Comparison of ENCODE assay signal across 10 cellular contexts in the genomic region with DNA sequence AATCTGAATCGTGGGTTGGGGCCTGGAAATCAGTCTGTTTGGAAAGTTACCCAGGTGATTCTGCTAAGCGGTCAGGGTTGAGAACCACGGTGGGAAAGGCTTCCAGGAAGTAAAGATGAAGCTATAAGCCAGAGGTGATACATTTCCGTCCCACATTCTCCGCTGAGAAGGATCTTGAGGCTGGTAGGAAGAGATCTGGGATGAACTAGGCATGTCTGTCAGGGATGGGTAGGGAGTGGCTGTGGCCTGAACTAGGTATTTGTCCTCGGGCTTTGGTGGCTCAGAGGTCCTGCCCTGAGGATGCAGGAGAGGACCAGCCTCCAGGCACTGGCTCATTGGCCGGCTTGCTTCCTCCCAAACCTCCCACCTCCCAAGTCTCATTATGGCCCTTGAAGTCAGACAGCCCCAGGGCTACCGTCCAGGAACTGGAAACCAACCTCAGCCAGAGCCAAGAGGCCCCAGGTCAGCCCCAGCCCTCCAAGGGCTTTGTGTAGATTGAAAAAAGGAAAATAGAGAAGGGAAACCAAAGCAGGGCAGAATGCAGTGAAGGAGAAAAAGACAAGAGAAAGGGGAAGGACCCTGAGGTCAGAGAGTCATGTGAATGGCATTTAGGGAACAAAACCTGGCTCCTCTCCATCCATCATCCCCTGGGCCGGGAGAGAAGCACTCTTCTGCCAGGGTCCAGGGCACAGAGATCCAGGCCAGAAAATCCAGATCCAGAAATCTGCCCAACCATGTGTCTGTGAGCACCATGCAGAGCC.
DNase-seq lines count a peak whose midpoint lies in the region; ATAC-seq, FAIRE-seq and TF ChIP-seq lines count a peak whose summit lies in the region.
"Had no signal": no experiment of that assay in that cellular context is flagged by ENCODE, and none has a peak within 500 bp of the region (broad histone marks: within the 10 kb centered on the region; RNA-seq: fewer than 3 reads in every experiment).

No MANE protein-coding gene starts in this region.

- no peak overlapping the region for H3K4me3 Mint-ChIP-seq in CD8-positive, alpha-beta memory T cell
- no peak overlapping the region for H3K4me3 Mint-ChIP-seq in nephron progenitor cell
- no peak overlapping the region for H3K4me3 Mint-ChIP-seq in progenitor cell of endocrine pancreas (ENCODE audit: low read depth)

- peak overlapping the region in 5 of 8 donors; percentile 6 to 66 (median 47) for H3K27ac Mint-ChIP-seq in CD8-positive, alpha-beta memory T cell
- H3K27ac Mint-ChIP-seq in nephron progenitor cell: peak overlapping the region; percentile 97
- H3K27ac Mint-ChIP-seq in progenitor cell of endocrine pancreas: no peak overlapping the region

- H3K4me1 ChIP-seq in CD8-positive, alpha-beta memory T cell (ENCODE audit: insufficient read depth, low read length): no peaks in the 10 kb centered on the region
- peaks cover 25 to 39% of the 10 kb centered on the region in 2 donors for H3K4me1 ChIP-seq in duodenal mucosa (ENCODE audit: control insufficient read depth in 1 of 2, insufficient read depth in 2 of 2, low read length in 2 of 2)

- H3K36me3 Mint-ChIP-seq in CD8-positive, alpha-beta memory T cell: peaks cover 0 to 7% (median 3%) of the 10 kb centered on the region in 3 donors
- peaks cover 7% of the 10 kb centered on the region for H3K36me3 Mint-ChIP-seq in nephron progenitor cell (ENCODE audit: low read depth)
- H3K36me3 Mint-ChIP-seq in progenitor cell of endocrine pancreas (ENCODE audit: insufficient read depth): peaks cover 1% of the 10 kb centered on the region

- no peak overlapping the region for H3K27ac ChIP-seq in CD8-positive, alpha-beta memory T cell (ENCODE audit: low read depth, low read length)
- H3K27ac ChIP-seq in duodenal mucosa (ENCODE audit: low read depth, low read length): peak overlapping the region; percentile 1
- H3K27ac ChIP-seq: VCaP had no signal

- H3K36me3 ChIP-seq in CD8-positive, alpha-beta memory T cell (ENCODE audit: insufficient read depth, low read length): no peaks in the 10 kb centered on the region
- no peaks in the 10 kb centered on the region for H3K36me3 ChIP-seq in MG63
- no peaks in the 10 kb centered on the region for H3K36me3 ChIP-seq in duodenal mucosa (ENCODE audit: control insufficient read depth in 1 of 2, insufficient read depth in 2 of 2, low read length in 2 of 2)

- no peak for TF ChIP-seq CTCF in nephron progenitor cell (IDR thresholded peaks at IDR 0.05)
- TF ChIP-seq CTCF in progenitor cell of endocrine pancreas (IDR thresholded peaks at IDR 0.05; ENCODE audit: unreplicated experiment): no peak

- no peak for DNase-seq in CD8-positive, alpha-beta memory T cell
- peak; percentile 80 for DNase-seq in MG63
- DNase-seq in nephron progenitor cell: no peak
- DNase-seq in activated CD4-positive, CD25-positive, alpha-beta regulatory T cell (lab: John Stamatoyannopoulos, UW): no peak
- no peak for DNase-seq in frontal cortex (ENCODE audit: low spot score in 2 of 2)
- DNase-seq in progenitor cell of endocrine pancreas (ENCODE audit: low spot score, unreplicated experiment): no peak
- DNase-seq: DMS 273 treated with DMSO at 0.1 percent for 48 hours had no signal

- no peak for ATAC-seq in GM21360 (IDR thresholded peaks at IDR 0.05; ENCODE audit: unreplicated experiment)

- no peaks in the 10 kb centered on the region for H3K27me3 ChIP-seq in CD8-positive, alpha-beta memory T cell (ENCODE audit: insufficient read depth, low read length, poor library complexity, severe bottlenecking)
- H3K27me3 ChIP-seq in MG63 (no peaks in the 10 kb centered on the region), duodenal mucosa (ENCODE audit: control insufficient read depth in 1 of 2, insufficient read depth in 2 of 2, low read length in 2 of 2) (no peaks in the 10 kb centered on the region)

- peaks cover 0 to 2% (median 0%) of the 10 kb centered on the region in 3 donors for H3K4me1 Mint-ChIP-seq in CD8-positive, alpha-beta memory T cell
- H3K4me1 Mint-ChIP-seq in nephron progenitor cell (peaks cover 72% of the 10 kb centered on the region), progenitor cell of endocrine pancreas (ENCODE audit: low read depth) (peaks cover 30% of the 10 kb centered on the region)

- H3K9me3 Mint-ChIP-seq in CD8-positive, alpha-beta memory T cell: no peaks in the 10 kb centered on the region
- peaks cover 6% of the 10 kb centered on the region for H3K9me3 Mint-ChIP-seq in nephron progenitor cell
- peaks cover 4% of the 10 kb centered on the region for H3K9me3 Mint-ChIP-seq in progenitor cell of endocrine pancreas (ENCODE audit: low read depth)

- no peak overlapping the region for H3K9ac ChIP-seq in duodenal mucosa (ENCODE audit: low read depth in 1 of 2, low read length in 2 of 2)

- no peak overlapping the region for H3K4me3 ChIP-seq in CD8-positive, alpha-beta memory T cell (ENCODE audit: low read length)
- H3K4me3 ChIP-seq in MG63: no peak overlapping the region
- no peak overlapping the region for H3K4me3 ChIP-seq in duodenal mucosa (ENCODE audit: low read depth in 1 of 2, low read length in 2 of 2)

- FAIRE-seq in frontal cortex (lab: Jason Lieb, UNC): no peak

- POLR2A ChIA-PET in CD8-positive, alpha-beta memory T cell (lab: Charles Lee): no interaction called here

- H3K27me3 Mint-ChIP-seq in CD8-positive, alpha-beta memory T cell: peaks cover 0 to 1% of the 10 kb centered on the region in 2 donors
- H3K27me3 Mint-ChIP-seq in nephron progenitor cell (ENCODE audit: low read depth, poor library complexity): peaks cover 3% of the 10 kb centered on the region
- no peaks in the 10 kb centered on the region for H3K27me3 Mint-ChIP-seq in progenitor cell of endocrine pancreas

- CTCF ChIA-PET in CD8-positive, alpha-beta memory T cell (lab: Charles Lee): no interaction called here

- H3K9me3 ChIP-seq in CD8-positive, alpha-beta memory T cell (ENCODE audit: low read length): no peaks in the 10 kb centered on the region
- H3K9me3 ChIP-seq in MG63 (no peaks in the 10 kb centered on the region; the same call in 1 of the 2 replicates), duodenal mucosa (ENCODE audit: control insufficient read depth in 1 of 2, low read length in 2 of 2) (no peaks in the 10 kb centered on the region)
